ENCODE assay signal across 2 cellular contexts in genomic region chr12:131865196-131865875, GRCh38.
TF ChIP-seq lines count a peak whose summit lies in the region.

No MANE protein-coding gene starts in this region.

TF ChIP-seq in HCT116, 20 proteins besides CTCF, POLR2A, EP300 and RAD21 (continued from another document):
- no peak for TF ChIP-seq TCF7L2 (IDR thresholded peaks at IDR 0.05; ENCODE audit: borderline replicate concordance, extremely low read depth, insufficient read depth, insufficient read length)
- peak; percentile 90 for TF ChIP-seq CBX3 (IDR thresholded peaks at IDR 0.05; ENCODE audit: low read depth)
- TF ChIP-seq SIN3A (IDR thresholded peaks at IDR 0.05; ENCODE audit: low read depth): no peak; the same call in 1 of the 2 replicates
- TF ChIP-seq SP1 (IDR thresholded peaks at IDR 0.05; ENCODE audit: low read depth): peak; percentile 64
- TF ChIP-seq ZBTB33 (IDR thresholded peaks at IDR 0.05; ENCODE audit: extremely low read depth, insufficient replicate concordance, low read length): peak; percentile 34
- no peak for TF ChIP-seq ATF3 (IDR thresholded peaks at IDR 0.05)
- TF ChIP-seq ZFX (IDR thresholded peaks at IDR 0.05): no peak
- TF ChIP-seq FOSL1 (IDR thresholded peaks at IDR 0.05; ENCODE audit: low read depth): peak; percentile 83
- TF ChIP-seq EZH2phosphoT487 (IDR thresholded peaks at IDR 0.05; ENCODE audit: borderline replicate concordance): no peak
- TF ChIP-seq MAX (IDR thresholded peaks at IDR 0.05): peak; percentile 65
- no peak for TF ChIP-seq ELF1 (IDR thresholded peaks at IDR 0.05; ENCODE audit: borderline replicate concordance, low read depth)
- TF ChIP-seq SRF (IDR thresholded peaks at IDR 0.05; ENCODE audit: low read depth): no peak
- no peak for TF ChIP-seq REST (IDR thresholded peaks at IDR 0.05; ENCODE audit: low read depth)
- TF ChIP-seq ZNF274 (IDR thresholded peaks at IDR 0.05; ENCODE audit: low read depth, low read length): no peak
- no peak for TF ChIP-seq EGR1 (IDR thresholded peaks at IDR 0.05; ENCODE audit: low read depth)
- peak; percentile 75 for TF ChIP-seq YY1 (IDR thresholded peaks at IDR 0.05; ENCODE audit: extremely low read depth, insufficient replicate concordance, low read depth, low read length)
- TF ChIP-seq POLR2AphosphoS5 (IDR thresholded peaks at IDR 0.05; ENCODE audit: low read depth, low read length): peak; percentile 44

TF ChIP-seq in SK-N-SH, 30 proteins besides CTCF, POLR2A, EP300 and RAD21:
- TF ChIP-seq ZBTB33 (IDR thresholded peaks at IDR 0.05; ENCODE audit: borderline replicate concordance, low read depth) (no peak), FOSL2 (IDR thresholded peaks at IDR 0.05; ENCODE audit: borderline replicate concordance, low read depth) (0 out of 2 replicates have a peak, but pooled peaks have one; percentile 32), GATA2 (CRISPR knock-in tag; IDR thresholded peaks at IDR 0.05) (no peak), NRF1 (IDR thresholded peaks at IDR 0.05; ENCODE audit: low read depth, low read length) (no peak)
